Comparison of ENCODE assay signal across 1 cellular context in genomic region chrX:65582450-65583082, GRCh38.
TF ChIP-seq lines count a peak whose summit lies in the region.

No MANE protein-coding gene starts in this region.

TF ChIP-seq in IMR-90, 13 proteins besides CTCF, POLR2A, EP300 and RAD21 (continued from another document):
- TF ChIP-seq MAFK (IDR thresholded peaks at IDR 0.05; ENCODE audit: low read depth, low read length): no peak
- TF ChIP-seq FOS (IDR thresholded peaks at IDR 0.05; ENCODE audit: low read depth, low read length): no peak
- TF ChIP-seq BHLHE40 (IDR thresholded peaks at IDR 0.05; ENCODE audit: low read depth, low read length): no peak
- no peak for TF ChIP-seq RCOR1 (IDR thresholded peaks at IDR 0.05; ENCODE audit: insufficient replicate concordance, low read length)
- no peak for TF ChIP-seq CHD1 (IDR thresholded peaks at IDR 0.05; ENCODE audit: low read depth, low read length)
- no peak for TF ChIP-seq NFE2L2 (IDR thresholded peaks at IDR 0.05; ENCODE audit: low read depth, low read length)
TF ChIP-seq in IMR-90: peak in this region for 0.
